ENCODE assay signal across 1 cellular context in genomic region chr4:139917896-139918295, GRCh38.
TF ChIP-seq lines count a peak whose summit lies in the region.

No MANE protein-coding gene starts in this region.

TF ChIP-seq in H1, 55 proteins besides CTCF, POLR2A, EP300 and RAD21:
- no peak for TF ChIP-seq CBX5 (IDR thresholded peaks at IDR 0.05; ENCODE audit: low read depth, low read length)
- TF ChIP-seq EZH2 (IDR thresholded peaks at IDR 0.05; ENCODE audit: low read depth, low read length, severe bottlenecking) = no peak
- no peak for TF ChIP-seq JUN (IDR thresholded peaks at IDR 0.05; ENCODE audit: low read depth, low read length)
- TF ChIP-seq HDAC6 (IDR thresholded peaks at IDR 0.05; ENCODE audit: low read depth, low read length) = no peak
- TF ChIP-seq GTF2F1 (IDR thresholded peaks at IDR 0.05; ENCODE audit: borderline replicate concordance, low read depth, low read length) = no peak
- no peak for TF ChIP-seq SIRT6 (IDR thresholded peaks at IDR 0.05; ENCODE audit: low read length)
- no peak for TF ChIP-seq BRCA1 (IDR thresholded peaks at IDR 0.05; ENCODE audit: low read depth, low read length)
- no peak for TF ChIP-seq NANOG (IDR thresholded peaks at IDR 0.05; ENCODE audit: insufficient read depth, low read depth, low read length, poor library complexity, severe bottlenecking)
- no peak for TF ChIP-seq SAP30 (IDR thresholded peaks at IDR 0.05; ENCODE audit: insufficient read depth, insufficient replicate concordance, low read length)
- no peak for TF ChIP-seq CHD7 (IDR thresholded peaks at IDR 0.05; ENCODE audit: insufficient replicate concordance, low read length)
- TF ChIP-seq HDAC2 (IDR thresholded peaks at IDR 0.05; ENCODE audit: borderline replicate concordance in 1 of 2, low read depth in 2 of 2, low read length in 2 of 2) = no peak
